ENCODE assay signal across 8 cellular contexts in the genomic region with DNA sequence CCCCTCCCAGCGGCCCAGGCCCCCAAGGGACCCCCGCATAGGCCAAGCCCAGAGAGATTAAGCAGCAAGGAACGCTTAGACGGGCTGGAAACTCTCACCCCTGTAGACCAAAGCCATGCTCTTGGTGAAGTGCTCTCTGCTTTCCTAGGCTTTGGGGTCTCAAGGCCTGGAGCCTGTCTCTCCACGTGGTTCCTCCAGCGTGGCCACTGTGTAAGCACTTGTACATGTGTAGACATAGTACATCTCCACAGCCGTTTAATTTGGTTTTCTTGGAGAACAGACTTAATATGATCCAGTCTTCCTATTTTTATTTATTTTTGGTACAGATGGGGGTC. TPM values are rescaled to one million over a fixed set of nuclear protein-coding genes. Genes with fewer than 3 reads are reported as not detected.
DNase-seq lines count a peak whose midpoint lies in the region; ATAC-seq and TF ChIP-seq lines count a peak whose summit lies in the region.

No MANE protein-coding gene starts in this region.

- peak overlapping the region; percentile 36 for H3K27ac Mint-ChIP-seq in nephron progenitor cell

- peaks cover 25% of the 10 kb centered on the region for H3K9me3 Mint-ChIP-seq in nephron progenitor cell

- H3K4me3 ChIP-seq in MG63 (peak overlapping the region; percentile 79), choroid plexus epithelial cell (ENCODE audit: low read depth, low read length) (peak overlapping the region; percentile 71)

- H3K27me3 ChIP-seq in MG63 = no peaks in the 10 kb centered on the region

- peaks cover 8% of the 10 kb centered on the region for H3K9me3 ChIP-seq in MG63

- H3K27me3 Mint-ChIP-seq in nephron progenitor cell (ENCODE audit: low read depth, poor library complexity) = peaks cover 8% of the 10 kb centered on the region

- TF ChIP-seq CTCF in choroid plexus epithelial cell (conservative IDR thresholded peaks at IDR 0.05; ENCODE audit: low read depth, low read length) = no peak
- no peak for TF ChIP-seq CTCF in nephron progenitor cell (IDR thresholded peaks at IDR 0.05)

- H3K36me3 ChIP-seq in MG63 = peaks cover 52% of the 10 kb centered on the region

- peaks cover 47% of the 10 kb centered on the region for H3K4me1 Mint-ChIP-seq in nephron progenitor cell

- H3K36me3 Mint-ChIP-seq in nephron progenitor cell (ENCODE audit: low read depth) = peaks cover 48% of the 10 kb centered on the region

- peak overlapping the region; percentile 86 for H3K4me3 Mint-ChIP-seq in nephron progenitor cell

- DNase-seq in MG63 (no peak), choroid plexus epithelial cell (ENCODE audit: low read depth) (no peak), nephron progenitor cell (no peak), SHP77 treated with DMSO at 0.1 percent for 48 hours (lab: John Stamatoyannopoulos, UW) (no peak), mesenteric fat pad (ENCODE audit: low spot score) (no peak), HCEC 1CT (no peak)

- peak; percentile 22 for ATAC-seq in GM18517 (IDR thresholded peaks at IDR 0.05; ENCODE audit: unreplicated experiment)
- no peak for ATAC-seq in HG03565 (IDR thresholded peaks at IDR 0.05; ENCODE audit: unreplicated experiment)

RNA-seq across cellular contexts. Expression of a gene that starts 1.1 kb away (rescaled TPM):
- total RNA-seq in MG63 (2014; rRNA removed; shearing (Covaris generic); ENCODE audit: low replicate concordance) = 18.0 and 22.4 TPM in 2 replicates
- 11.3 TPM for total RNA-seq in mesenteric fat pad

RNA-seq across cellular contexts. Expression of a gene that starts 17.0 kb away (rescaled TPM):
- total RNA-seq in MG63 (2014; rRNA removed; shearing (Covaris generic); ENCODE audit: low replicate concordance) = 0.37 and 1.2 TPM in 2 replicates
- not detected for total RNA-seq in mesenteric fat pad

RNA-seq across cellular contexts. Expression of a gene that starts 17.7 kb away (rescaled TPM):
- 45.4 and 48.5 TPM in 2 replicates for total RNA-seq in MG63 (2014; rRNA removed; shearing (Covaris generic); ENCODE audit: low replicate concordance)
- total RNA-seq in mesenteric fat pad = 34.3 TPM

RNA-seq across cellular contexts. Expression of a gene that starts 26.9 kb away (rescaled TPM):
- 0.15 TPM in 1 of 2 replicates, not detected in the other for total RNA-seq in MG63 (2014; rRNA removed; shearing (Covaris generic); ENCODE audit: low replicate concordance)
- total RNA-seq in mesenteric fat pad = not detected
